8 cellular contexts compared by ENCODE assay signal in the genomic region with DNA sequence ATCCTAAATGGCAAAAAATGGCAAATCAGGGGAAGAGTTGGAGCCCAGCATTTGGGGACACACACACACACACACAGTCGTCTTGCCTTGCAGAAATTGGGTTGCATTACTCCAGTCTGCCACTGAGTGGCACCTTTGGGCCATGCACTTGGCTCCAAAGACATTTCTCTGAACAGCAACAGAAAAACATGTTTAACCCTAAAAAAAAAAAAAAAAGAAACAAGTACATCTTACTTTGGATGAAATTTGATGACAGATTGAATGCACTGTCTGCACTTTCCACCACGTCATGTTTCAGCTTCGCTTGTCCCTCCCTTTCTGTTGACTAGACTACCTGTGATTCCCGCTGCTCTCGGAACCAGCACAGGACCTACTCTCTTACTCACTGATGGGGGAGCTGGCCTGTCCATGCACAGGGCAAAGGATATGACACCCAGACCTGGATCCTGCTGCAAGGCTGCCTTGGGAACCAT.
A peak's percentile ranks its signal among the peaks of the same experiment; 100 is the strongest.
DNase-seq lines count a peak whose midpoint lies in the region; ATAC-seq and TF ChIP-seq lines count a peak whose summit lies in the region.

No MANE protein-coding gene starts in this region.

- H3K36me3 ChIP-seq in RWPE2 (ENCODE audit: low read depth) (no peaks in the 10 kb centered on the region), uterus (no peaks in the 10 kb centered on the region)

- H3K27me3 ChIP-seq in RWPE2 (ENCODE audit: insufficient read depth, poor library complexity, severe bottlenecking) (peaks cover 4% of the 10 kb centered on the region), uterus (no peaks in the 10 kb centered on the region)

- H3K4me1 Mint-ChIP-seq in activated naive CD4-positive, alpha-beta T cell treated with anti-CD3 and anti-CD28 coated beads for 36 hours (ENCODE audit: low read depth), result peaks cover 48% of the 10 kb centered on the region

- CTCF ChIA-PET in activated naive CD4-positive, alpha-beta T cell treated with anti-CD3 and anti-CD28 coated beads for 36 hours (lab: Charles Lee), result interaction anchor here (0.6 to 9.0 kb wide), 19 partner anchors 12 to 432 kb away, joined by 3 to 185 read pairs (median 4); partner anchors contain the start of gene DPF3

- no peak for TF ChIP-seq POLR2A in uterus (IDR thresholded peaks at IDR 0.05)

- DNase-seq in COLO829 (ENCODE audit: low spot score) (peak; percentile 34), HT1080 (ENCODE audit: low read depth) (peak; percentile 82), RWPE2 (ENCODE audit: low spot score) (no peak), glomerular visceral epithelial cell (ENCODE audit: extremely low spot score) (peak; percentile 81), posterior cingulate gyrus (peak in 9 of 10 donors; percentile 46 to 96 (median 76)), uterus (peak; percentile 22 to 47)
- peak; percentile 86 for DNase-seq in activated naive CD4-positive, alpha-beta T cell treated with anti-CD3 and anti-CD28 coated beads for 36 hours

- no peak overlapping the region for H3K4me3 ChIP-seq in RWPE2 (ENCODE audit: severe bottlenecking)
- no peak overlapping the region for H3K4me3 ChIP-seq in uterus

- H3K27ac ChIP-seq in RWPE2 (ENCODE audit: poor library complexity, severe bottlenecking) (no peak overlapping the region), uterus (no peak overlapping the region)

- H3K9me3 ChIP-seq in RWPE2 (ENCODE audit: severe bottlenecking), result no peaks in the 10 kb centered on the region
- H3K9me3 ChIP-seq in uterus, result no peaks in the 10 kb centered on the region

- no peaks in the 10 kb centered on the region for H3K27me3 Mint-ChIP-seq in activated naive CD4-positive, alpha-beta T cell treated with anti-CD3 and anti-CD28 coated beads for 36 hours (ENCODE audit: low read depth)

- peak; percentile 34; the same call in 2 of the 3 replicates for ATAC-seq in RWPE2 (ENCODE audit: low read depth)
- ATAC-seq in HG03196 (IDR thresholded peaks at IDR 0.05; ENCODE audit: unreplicated experiment), result no peak

- no peak overlapping the region for H3K27ac Mint-ChIP-seq in activated naive CD4-positive, alpha-beta T cell treated with anti-CD3 and anti-CD28 coated beads for 36 hours

- H3K36me3 Mint-ChIP-seq in activated naive CD4-positive, alpha-beta T cell treated with anti-CD3 and anti-CD28 coated beads for 36 hours (ENCODE audit: low read depth), result no peaks in the 10 kb centered on the region

- H3K4me3 Mint-ChIP-seq in activated naive CD4-positive, alpha-beta T cell treated with anti-CD3 and anti-CD28 coated beads for 36 hours, result no peak overlapping the region

- intact Hi-C loops in activated naive CD4-positive, alpha-beta T cell treated with anti-CD3 and anti-CD28 coated beads for 36 hours (cut with micrococcal nuclease), result loop anchor here (1.0 to 5.0 kb wide), 3 partner anchors 195 to 950 kb away; no protein-coding TSS in a partner anchor
- intact Hi-C loops in posterior cingulate gyrus (cut with DNase I) (loop anchor here (1.0 kb wide), 1 partner anchor 388 kb away; no protein-coding TSS in a partner anchor), uterus (cut with DNase I; ENCODE audit: low total_unique reads) (loop anchor here (5.0 kb wide), 1 partner anchor 385 kb away; no protein-coding TSS in a partner anchor)

- peak; percentile 98 for TF ChIP-seq CTCF in RWPE2 (IDR thresholded peaks at IDR 0.05; ENCODE audit: poor library complexity, severe bottlenecking)
- TF ChIP-seq CTCF in uterus (IDR thresholded peaks at IDR 0.05), result peak; percentile 56 to 83 (median 78)

- no peaks in the 10 kb centered on the region for H3K4me1 ChIP-seq in RWPE2 (ENCODE audit: insufficient read depth, poor library complexity, severe bottlenecking)
- no peaks in the 10 kb centered on the region for H3K4me1 ChIP-seq in uterus

- H3K9me3 Mint-ChIP-seq in activated naive CD4-positive, alpha-beta T cell treated with anti-CD3 and anti-CD28 coated beads for 36 hours, result peaks cover 9% of the 10 kb centered on the region
